In genomic region chr10:119320981-119321380, GRCh38 we compare ENCODE assay signal across 26 cellular contexts.
DNase-seq lines count a peak whose midpoint lies in the region; ATAC-seq, FAIRE-seq and TF ChIP-seq lines count a peak whose summit lies in the region.
"Had no signal": no experiment of that assay in that cellular context is flagged by ENCODE, and none has a peak within 500 bp of the region (broad histone marks: within the 10 kb centered on the region; RNA-seq: fewer than 3 reads in every experiment).

No MANE protein-coding gene starts in this region.

- CTCF ChIA-PET in AG04450 (lab: Charles Lee) (no interaction called here), IMR-90 (lab: Yijun Ruan, JAX) (no interaction called here)

- no peak for TF ChIP-seq CTCF in AG04450 (IDR thresholded peaks at IDR 0.05; ENCODE audit: low read depth, low read length)
- TF ChIP-seq CTCF in IMR-90 (conservative IDR thresholded peaks at IDR 0.05; ENCODE audit: low read depth, low read length) = no peak
- TF ChIP-seq CTCF in astrocyte (IDR thresholded peaks at IDR 0.05; ENCODE audit: insufficient read depth, low read depth, low read length) = no peak
- TF ChIP-seq CTCF in nephron progenitor cell (IDR thresholded peaks at IDR 0.05) = no peak
- TF ChIP-seq CTCF in ascending aorta (IDR thresholded peaks at IDR 0.05) = no peak

- H2BK20ac ChIP-seq in IMR-90 (ENCODE audit: low read depth, low read length) = no peak overlapping the region; the same call in 1 of the 2 replicates

- no peak overlapping the region; the same call in 1 of the 2 replicates for H2AK5ac ChIP-seq in IMR-90 (ENCODE audit: low read depth, low read length)

- no peak overlapping the region for H3K4ac ChIP-seq in IMR-90 (ENCODE audit: low read depth, low read length)

- 0 out of 2 replicates have a peak, but pooled peaks cover 2% of the 10 kb centered on the region for H3K9me3 ChIP-seq in AG04450 (ENCODE audit: control insufficient read depth, insufficient read depth, low read length)
- no peaks in the 10 kb centered on the region for H3K9me3 ChIP-seq in IMR-90 (ENCODE audit: control insufficient read depth, insufficient read depth, low read length)
- H3K9me3 ChIP-seq in astrocyte (ENCODE audit: insufficient read depth, low read depth, low read length) = no peaks in the 10 kb centered on the region
- H3K9me3 ChIP-seq in effector memory CD4-positive, alpha-beta T cell (ENCODE audit: control insufficient read depth, low read length) = no peaks in the 10 kb centered on the region
- no peaks in the 10 kb centered on the region for H3K9me3 ChIP-seq in ascending aorta
- H3K9me3 ChIP-seq: testis, uterus had no signal

- H3K36me3 ChIP-seq in IMR-90 (ENCODE audit: control insufficient read depth, insufficient read depth, low read length) = peaks cover 13% of the 10 kb centered on the region; the same call in 1 of the 2 replicates
- H3K36me3 ChIP-seq in astrocyte (ENCODE audit: insufficient read depth, low read length) = no peaks in the 10 kb centered on the region
- no peaks in the 10 kb centered on the region for H3K36me3 ChIP-seq in effector memory CD4-positive, alpha-beta T cell (ENCODE audit: control insufficient read depth, insufficient read depth, low read length)
- H3K36me3 ChIP-seq in ascending aorta = peaks cover 0 to 3% of the 10 kb centered on the region in 2 donors
- H3K36me3 ChIP-seq: uterus had no signal

- H4K8ac ChIP-seq in IMR-90 (ENCODE audit: low read depth in 2 of 2, low read length in 2 of 2) = no peak overlapping the region; a peak in 1 of 4 replicates

- in situ Hi-C loops in IMR-90 (cut with MboI; ENCODE audit: low sequenced_read_pairs) = no loop called here

- H3K4me1 ChIP-seq in IMR-90 (ENCODE audit: control insufficient read depth, insufficient read depth, low read length) (peaks cover 44% of the 10 kb centered on the region), astrocyte (ENCODE audit: insufficient read depth, low read length) (peaks cover 25% of the 10 kb centered on the region), ascending aorta (peaks cover 14 to 45% of the 10 kb centered on the region in 2 donors)
- peaks cover 2% of the 10 kb centered on the region for H3K4me1 ChIP-seq in effector memory CD4-positive, alpha-beta T cell (ENCODE audit: control insufficient read depth, insufficient read depth, low read length, poor library complexity, severe bottlenecking)
- H3K4me1 ChIP-seq: testis, uterus had no signal

- peak overlapping the region; percentile 6 for H2BK5ac ChIP-seq in IMR-90 (ENCODE audit: low read depth, low read length, poor library complexity, severe bottlenecking)

- BruUV-seq in IMR-90 (replicated peaks; lab: Mats Ljungman, UMichigan) = no TSS peak

- H2BK15ac ChIP-seq in IMR-90 (ENCODE audit: low read depth, low read length) = no peak overlapping the region

- H3K4me3 ChIP-seq in AG04450 (ENCODE audit: low read depth, low read length) = no peak overlapping the region
- no peak overlapping the region for H3K4me3 ChIP-seq in IMR-90 (ENCODE audit: insufficient read depth, low read depth, low read length)
- no peak overlapping the region for H3K4me3 ChIP-seq in astrocyte (ENCODE audit: insufficient read depth, low read depth, low read length)
- no peak overlapping the region for H3K4me3 ChIP-seq in effector memory CD4-positive, alpha-beta T cell (ENCODE audit: insufficient read depth, low read depth, low read length, poor library complexity, severe bottlenecking)
- H3K4me3 ChIP-seq in ascending aorta = no peak overlapping the region
- H3K4me3 ChIP-seq: smooth muscle cell, testis, uterus had no signal

- DNase-seq in AG04450 (ENCODE audit: low read depth, low spot score) = no peak
- DNase-seq in IMR-90 = peak; percentile 77
- DNase-seq in astrocyte (ENCODE audit: low read depth) = no peak
- no peak for DNase-seq in nephron progenitor cell
- no peak for DNase-seq in effector memory CD4-positive, alpha-beta T cell
- DNase-seq in ascending aorta (ENCODE audit: low spot score in 2 of 2) = no peak
- DNase-seq: activated CD8-positive, alpha-beta memory T cell treated with anti-CD3 and anti-CD28 coated beads, Interleukin-2, amount 50 U/mL, for 48 hours; CD4-positive, alpha-beta T cell; central memory CD4-positive, alpha-beta T cell; dermis blood vessel endothelial cell; H7; kidney glomerular epithelial cell; NCI-H1417 treated with DMSO at 0.1 percent for 48 hours; NCI-H510A; NK-92 treated with Interleukin-12 subunit alpha and Interleukin-12 subunit beta, amount 100 ng/mL, for 24 hours; retina; stimulated activated CD4-positive, alpha-beta T cell treated with anti-CD3 and anti-CD28 coated beads, Interleukin-4, amount 100 ng/mL, for 1 hour; stimulated activated naive CD4-positive, alpha-beta T cell; testis; uterus had no signal

- H3K27me3 ChIP-seq in AG04450 (ENCODE audit: control insufficient read depth, insufficient read depth, low read length) (no peaks in the 10 kb centered on the region), IMR-90 (ENCODE audit: control insufficient read depth, insufficient read depth, low read length) (no peaks in the 10 kb centered on the region), astrocyte (ENCODE audit: insufficient read depth, low read length) (no peaks in the 10 kb centered on the region), ascending aorta (no peaks in the 10 kb centered on the region)
- no peaks in the 10 kb centered on the region for H3K27me3 ChIP-seq in effector memory CD4-positive, alpha-beta T cell (replicated peaks; ENCODE audit: control insufficient read depth, insufficient read depth, low read length, poor library complexity, severe bottlenecking)
- H3K27me3 ChIP-seq: testis, uterus had no signal

- POLR2A ChIA-PET in AG04450 (lab: Yijun Ruan, JAX) (no interaction called here), IMR-90 (lab: Charles Lee; ENCODE audit: unreplicated experiment) (no interaction called here)

- no peak overlapping the region for H3K18ac ChIP-seq in IMR-90 (ENCODE audit: low read depth, low read length)

- ATAC-seq in IMR-90 (ENCODE audit: low read depth) (peak; percentile 15), HG02571 (IDR thresholded peaks at IDR 0.05; ENCODE audit: unreplicated experiment) (no peak)
- ATAC-seq: activated naive CD4-positive, alpha-beta T cell treated with anti-CD3 and anti-CD28 coated beads, Interleukin-2, amount 50 U/mL, for 72 hours; activated T-helper 17 cell treated with anti-CD3 and anti-CD28 coated beads, Interleukin-2, amount 50 U/mL, for 72 hours; HepG2 had no signal

- H3K27ac ChIP-seq in AG04450 (ENCODE audit: low read depth, low read length) (peak overlapping the region; percentile 1), IMR-90 (ENCODE audit: insufficient read depth, low read length) (no peak overlapping the region), astrocyte (ENCODE audit: low read depth, low read length) (no peak overlapping the region), ascending aorta (no peak overlapping the region)
- no peak overlapping the region for H3K27ac ChIP-seq in effector memory CD4-positive, alpha-beta T cell (ENCODE audit: insufficient read depth, low read length, poor library complexity, severe bottlenecking)
- H3K27ac ChIP-seq: testis, uterus had no signal

- peaks cover 70 to 97% of the 10 kb centered on the region in 2 experiments for H3K79me1 ChIP-seq in IMR-90 (ENCODE audit: low read depth in 1 of 2, low read length in 2 of 2)

- 0 out of 2 replicates have a peak overlapping the region, but pooled peaks have one; percentile 28 for H3K14ac ChIP-seq in IMR-90 (replicated peaks; ENCODE audit: low read depth, low read length)

- peaks cover 4% of the 10 kb centered on the region for H3K36me3 Mint-ChIP-seq in astrocyte (ENCODE audit: low read depth, unreplicated experiment)
- H3K36me3 Mint-ChIP-seq in nephron progenitor cell (ENCODE audit: low read depth) = peaks cover 25% of the 10 kb centered on the region
- H3K36me3 Mint-ChIP-seq: activated naive CD4-positive, alpha-beta T cell treated with anti-CD3 and anti-CD28 coated beads, Interleukin-2, amount 50 U/mL, for 72 hours had no signal

- WGBS in IMR-90 (ENCODE audit: extremely low coverage in 2 of 2, insufficient read length in 1 of 2), 2 experiments = 87% methylated on average over 3 of the region's 6 CpGs; no CpG with 5 or more reads in 1 of the 2 experiments

- no peak for TF ChIP-seq POLR2A in IMR-90 (IDR thresholded peaks at IDR 0.05; ENCODE audit: low read depth, low read length)

- H4K5ac ChIP-seq in IMR-90 (ENCODE audit: low read depth, low read length) = no peak overlapping the region

- H3K27me3 Mint-ChIP-seq in astrocyte (ENCODE audit: low read depth, unreplicated experiment) (peaks cover 4% of the 10 kb centered on the region), nephron progenitor cell (ENCODE audit: low read depth, poor library complexity) (peaks cover 4% of the 10 kb centered on the region)
- H3K27me3 Mint-ChIP-seq: activated T-helper 17 cell treated with anti-CD3 and anti-CD28 coated beads, Interleukin-2, amount 50 U/mL, for 72 hours; CD4-positive, alpha-beta T cell had no signal

- H3K4me2 ChIP-seq in IMR-90 (ENCODE audit: low read depth, low read length) = no peak overlapping the region
- H3K4me2 ChIP-seq in astrocyte (ENCODE audit: low read length) = no peak overlapping the region
- H3K4me2 ChIP-seq: smooth muscle cell had no signal

- 0 out of 2 replicates have a peak overlapping the region, but pooled peaks have one; percentile 27 for H3K23ac ChIP-seq in IMR-90 (ENCODE audit: low read depth, low read length)

- peaks cover 35% of the 10 kb centered on the region for H3K4me1 Mint-ChIP-seq in astrocyte (ENCODE audit: low read depth, unreplicated experiment)
- H3K4me1 Mint-ChIP-seq in nephron progenitor cell = peaks cover 94% of the 10 kb centered on the region

- H3K79me2 ChIP-seq in astrocyte (ENCODE audit: insufficient read depth, low read length) = peaks cover 12% of the 10 kb centered on the region

- FAIRE-seq in astrocyte (lab: Jason Lieb, UNC) = no peak
- FAIRE-seq: HepG2 had no signal

- H3K9ac ChIP-seq in IMR-90 (ENCODE audit: low read depth, low read length) = no peak overlapping the region
- no peak overlapping the region for H3K9ac ChIP-seq in astrocyte (ENCODE audit: low read length)

- dilution Hi-C loops in IMR-90 (cut with HindIII; ENCODE audit: low sequenced_read_pairs, unreplicated experiment) = no loop called here

- intact Hi-C loops in IMR-90 (cut with micrococcal nuclease) (no loop called here), ascending aorta (cut with DNase I) (no loop called here)

- no peaks in the 10 kb centered on the region for H3K9me3 Mint-ChIP-seq in astrocyte (ENCODE audit: unreplicated experiment)
- peaks cover 12% of the 10 kb centered on the region for H3K9me3 Mint-ChIP-seq in nephron progenitor cell
- H3K9me3 Mint-ChIP-seq: activated naive CD4-positive, alpha-beta T cell treated with anti-CD3 and anti-CD28 coated beads, Interleukin-2, amount 50 U/mL, for 72 hours; activated T-helper 17 cell treated with anti-CD3 and anti-CD28 coated beads, Interleukin-2, amount 50 U/mL, for 72 hours; CD4-positive, alpha-beta T cell; T-helper 1 cell treated with Interleukin-12 subunit alpha and Interleukin-12 subunit beta and Interleukin-4 antibody, amounts not matched to agents 30 μg/mL and 1 μg/mL, for 36 hours had no signal

- H2AFZ ChIP-seq in IMR-90 (replicated peaks; ENCODE audit: low read length, poor library complexity) (no peak overlapping the region), astrocyte (ENCODE audit: low read depth, low read length) (no peak overlapping the region)

- peak overlapping the region; percentile 3 for H3K4me3 Mint-ChIP-seq in astrocyte (ENCODE audit: unreplicated experiment)
- no peak overlapping the region for H3K4me3 Mint-ChIP-seq in nephron progenitor cell
- H3K4me3 Mint-ChIP-seq: activated T-helper 17 cell treated with anti-CD3 and anti-CD28 coated beads, Interleukin-2, amount 50 U/mL, for 72 hours; CD4-positive, alpha-beta T cell; T-helper 1 cell treated with Interleukin-12 subunit alpha and Interleukin-12 subunit beta and Interleukin-4 antibody, amounts not matched to agents 30 μg/mL and 1 μg/mL, for 36 hours had no signal

- H4K91ac ChIP-seq in IMR-90 (ENCODE audit: insufficient read depth, low read depth, low read length) = no peak overlapping the region

- H3K27ac Mint-ChIP-seq in astrocyte (ENCODE audit: unreplicated experiment) (peak overlapping the region; percentile 26), nephron progenitor cell (peak overlapping the region; percentile 29)
- H3K27ac Mint-ChIP-seq: activated naive CD4-positive, alpha-beta T cell treated with anti-CD3 and anti-CD28 coated beads, Interleukin-2, amount 50 U/mL, for 72 hours; activated T-helper 17 cell treated with anti-CD3 and anti-CD28 coated beads, Interleukin-2, amount 50 U/mL, for 72 hours; CD4-positive, alpha-beta T cell; T-helper 1 cell treated with Interleukin-12 subunit alpha and Interleukin-12 subunit beta and Interleukin-4 antibody, amounts not matched to agents 30 μg/mL and 1 μg/mL, for 36 hours had no signal

- H3K9me1 ChIP-seq in IMR-90 (ENCODE audit: insufficient read depth, low read length) = peaks cover 65% of the 10 kb centered on the region

- no peak overlapping the region for H3K56ac ChIP-seq in IMR-90 (ENCODE audit: extremely low read depth, insufficient read depth, low read length)

- no peak overlapping the region for H2AK9ac ChIP-seq in IMR-90 (replicated peaks; ENCODE audit: low read depth, low read length, poor library complexity)

- H2BK120ac ChIP-seq in IMR-90 (ENCODE audit: low read depth, low read length) = no peak overlapping the region

- TF ChIP-seq RAD21 in IMR-90 (IDR thresholded peaks at IDR 0.05; ENCODE audit: low read length) = no peak

- H4K20me1 ChIP-seq in IMR-90 (ENCODE audit: insufficient read depth, low read length) (peaks cover 99% of the 10 kb centered on the region), astrocyte (ENCODE audit: insufficient read depth, low read length) (peaks cover 23% of the 10 kb centered on the region)
